13 cellular contexts compared by ENCODE assay signal in genomic region chr1:12468323-12468722, GRCh38.
"Had no signal": no experiment of that assay in that cellular context is flagged by ENCODE, and none has a peak within 500 bp of the region (broad histone marks: within the 10 kb centered on the region; RNA-seq: fewer than 3 reads in every experiment).

No MANE protein-coding gene starts in this region.

- H3K9me3 Mint-ChIP-seq: activated CD4-positive, alpha-beta T cell treated with anti-CD3 and anti-CD28 coated beads, Interleukin-2, amount 10 ng/mL, durations not matched to agents 7 days and 5 days; T-helper 1 cell treated with Interleukin-12 subunit alpha and Interleukin-12 subunit beta and Interleukin-4 antibody, amounts not matched to agents 30 μg/mL and 1 μg/mL, for 36 hours had no signal

- H3K27ac Mint-ChIP-seq: activated CD4-positive, alpha-beta T cell treated with anti-CD3 and anti-CD28 coated beads, Interleukin-2, amount 10 ng/mL, durations not matched to agents 7 days and 5 days; activated CD8-positive, alpha-beta memory T cell treated with anti-CD3 and anti-CD28 coated beads, Interleukin-2, amount 10 ng/mL, durations not matched to agents 7 days and 5 days; T-helper 1 cell treated with Interleukin-12 subunit alpha and Interleukin-12 subunit beta and Interleukin-4 antibody, amounts not matched to agents 30 μg/mL and 1 μg/mL, for 36 hours had no signal

- H3K36me3 ChIP-seq: ascending aorta, breast epithelium, pancreas had no signal

- H3K9me3 ChIP-seq: ascending aorta, breast epithelium, pancreas had no signal

- ATAC-seq: foreskin keratinocyte, pancreas had no signal

- H3K4me1 ChIP-seq: foreskin keratinocyte had no signal

- DNase-seq: activated CD4-positive, alpha-beta T cell treated with anti-CD3 and anti-CD28 coated beads, Interleukin-2, amount 10 ng/mL, durations not matched to agents 7 days and 5 days; activated CD8-positive, alpha-beta memory T cell treated with anti-CD3 and anti-CD28 coated beads, Interleukin-2, amount 10 ng/mL, durations not matched to agents 7 days and 5 days; cerebellar nuclear complex; effector CD8-positive, alpha-beta T cell; foreskin keratinocyte; mesendoderm; pancreas; SIG-M5; stimulated activated CD4-positive, alpha-beta T cell treated with anti-CD3 and anti-CD28 coated beads, Interleukin-1b, Interleukin-23, amount 100 ng/mL, for 48 hours had no signal

- H3K27ac ChIP-seq: breast epithelium, foreskin keratinocyte, pancreas had no signal

- H3K4me3 Mint-ChIP-seq: activated CD4-positive, alpha-beta T cell treated with anti-CD3 and anti-CD28 coated beads, Interleukin-2, amount 10 ng/mL, durations not matched to agents 7 days and 5 days; activated CD8-positive, alpha-beta memory T cell treated with anti-CD3 and anti-CD28 coated beads, Interleukin-2, amount 10 ng/mL, durations not matched to agents 7 days and 5 days; T-helper 1 cell treated with Interleukin-12 subunit alpha and Interleukin-12 subunit beta and Interleukin-4 antibody, amounts not matched to agents 30 μg/mL and 1 μg/mL, for 36 hours had no signal

- FAIRE-seq: endothelial cell of umbilical vein, pancreas had no signal

- H3K4me3 ChIP-seq: ascending aorta, breast epithelium, pancreas had no signal

- H3K27me3 Mint-ChIP-seq: activated CD4-positive, alpha-beta T cell treated with anti-CD3 and anti-CD28 coated beads, Interleukin-2, amount 10 ng/mL, durations not matched to agents 7 days and 5 days; activated CD8-positive, alpha-beta memory T cell treated with anti-CD3 and anti-CD28 coated beads, Interleukin-2, amount 10 ng/mL, durations not matched to agents 7 days and 5 days had no signal

- H3K27me3 ChIP-seq: ascending aorta, breast epithelium, foreskin keratinocyte, pancreas had no signal
